1 cellular context compared by ENCODE assay signal in the genomic region with DNA sequence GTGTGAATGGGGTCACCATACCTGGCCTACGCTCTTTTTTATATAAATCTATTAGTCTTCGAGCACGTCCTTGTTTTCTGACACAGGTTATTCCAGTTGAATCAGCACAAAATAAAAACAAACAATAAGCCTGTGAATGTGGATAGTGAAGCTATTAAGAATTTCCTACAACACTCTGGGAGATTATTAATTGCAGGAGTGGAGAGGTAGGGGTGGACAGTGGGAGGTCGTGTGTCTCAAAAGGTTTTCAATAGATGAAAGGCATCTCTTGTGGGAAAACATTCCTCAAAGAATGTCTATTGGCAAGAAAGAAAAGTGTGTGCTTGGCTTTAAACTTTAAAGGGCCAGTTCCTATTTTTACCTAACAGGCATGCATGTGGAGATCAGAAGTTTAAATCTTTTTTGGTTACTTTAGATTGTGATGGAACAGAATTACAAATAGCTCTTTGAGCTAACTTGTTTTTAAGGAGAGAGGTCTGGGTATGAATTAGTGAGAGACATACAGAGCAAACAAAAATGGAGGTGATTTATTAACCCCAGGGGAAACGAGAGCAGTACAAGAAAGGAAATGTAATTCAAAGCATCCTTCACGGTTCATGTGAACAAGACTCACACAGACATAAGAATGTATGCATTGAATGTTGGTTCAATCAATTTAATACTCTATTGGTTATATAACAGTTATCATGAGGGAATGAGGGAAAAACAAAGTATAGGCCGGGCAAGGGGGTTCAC.
TF ChIP-seq lines count a peak whose summit lies in the region.

No MANE protein-coding gene starts in this region.

TF ChIP-seq in GM12878, 131 proteins besides CTCF, POLR2A, EP300 and RAD21:
- TF ChIP-seq, protein P1, sequence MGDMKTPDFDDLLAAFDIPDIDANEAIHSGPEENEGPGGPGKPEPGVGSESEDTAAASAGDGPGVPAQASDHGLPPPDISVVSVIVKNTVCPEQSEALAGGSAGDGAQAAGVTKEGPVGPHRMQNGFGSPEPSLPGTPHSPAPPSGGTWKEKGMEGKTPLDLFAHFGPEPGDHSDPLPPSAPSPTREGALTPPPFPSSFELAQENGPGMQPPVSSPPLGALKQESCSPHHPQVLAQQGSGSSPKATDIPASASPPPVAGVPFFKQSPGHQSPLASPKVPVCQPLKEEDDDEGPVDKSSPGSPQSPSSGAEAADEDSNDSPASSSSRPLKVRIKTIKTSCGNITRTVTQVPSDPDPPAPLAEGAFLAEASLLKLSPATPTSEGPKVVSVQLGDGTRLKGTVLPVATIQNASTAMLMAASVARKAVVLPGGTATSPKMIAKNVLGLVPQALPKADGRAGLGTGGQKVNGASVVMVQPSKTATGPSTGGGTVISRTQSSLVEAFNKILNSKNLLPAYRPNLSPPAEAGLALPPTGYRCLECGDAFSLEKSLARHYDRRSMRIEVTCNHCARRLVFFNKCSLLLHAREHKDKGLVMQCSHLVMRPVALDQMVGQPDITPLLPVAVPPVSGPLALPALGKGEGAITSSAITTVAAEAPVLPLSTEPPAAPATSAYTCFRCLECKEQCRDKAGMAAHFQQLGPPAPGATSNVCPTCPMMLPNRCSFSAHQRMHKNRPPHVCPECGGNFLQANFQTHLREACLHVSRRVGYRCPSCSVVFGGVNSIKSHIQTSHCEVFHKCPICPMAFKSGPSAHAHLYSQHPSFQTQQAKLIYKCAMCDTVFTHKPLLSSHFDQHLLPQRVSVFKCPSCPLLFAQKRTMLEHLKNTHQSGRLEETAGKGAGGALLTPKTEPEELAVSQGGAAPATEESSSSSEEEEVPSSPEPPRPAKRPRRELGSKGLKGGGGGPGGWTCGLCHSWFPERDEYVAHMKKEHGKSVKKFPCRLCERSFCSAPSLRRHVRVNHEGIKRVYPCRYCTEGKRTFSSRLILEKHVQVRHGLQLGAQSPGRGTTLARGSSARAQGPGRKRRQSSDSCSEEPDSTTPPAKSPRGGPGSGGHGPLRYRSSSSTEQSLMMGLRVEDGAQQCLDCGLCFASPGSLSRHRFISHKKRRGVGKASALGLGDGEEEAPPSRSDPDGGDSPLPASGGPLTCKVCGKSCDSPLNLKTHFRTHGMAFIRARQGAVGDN (IDR thresholded peaks at IDR 0.05): peak; percentile 80
- TF ChIP-seq HDGF (IDR thresholded peaks at IDR 0.05) (no peak), YBX1 (IDR thresholded peaks at IDR 0.05) (no peak), MEF2B (IDR thresholded peaks at IDR 0.05; ENCODE audit: partially characterized antibody, poor library complexity, severe bottlenecking) (peak; percentile 94), MEF2A (IDR thresholded peaks at IDR 0.05; ENCODE audit: insufficient read depth, low read depth, low read length) (no peak), CHD4 (IDR thresholded peaks at IDR 0.05) (no peak), ZNF24 (IDR thresholded peaks at IDR 0.05) (peak; percentile 47; the same call in 1 of the 2 replicates), SREBF1 (IDR thresholded peaks at IDR 0.05; ENCODE audit: low read length) (no peak)
- TF ChIP-seq, protein P2, sequence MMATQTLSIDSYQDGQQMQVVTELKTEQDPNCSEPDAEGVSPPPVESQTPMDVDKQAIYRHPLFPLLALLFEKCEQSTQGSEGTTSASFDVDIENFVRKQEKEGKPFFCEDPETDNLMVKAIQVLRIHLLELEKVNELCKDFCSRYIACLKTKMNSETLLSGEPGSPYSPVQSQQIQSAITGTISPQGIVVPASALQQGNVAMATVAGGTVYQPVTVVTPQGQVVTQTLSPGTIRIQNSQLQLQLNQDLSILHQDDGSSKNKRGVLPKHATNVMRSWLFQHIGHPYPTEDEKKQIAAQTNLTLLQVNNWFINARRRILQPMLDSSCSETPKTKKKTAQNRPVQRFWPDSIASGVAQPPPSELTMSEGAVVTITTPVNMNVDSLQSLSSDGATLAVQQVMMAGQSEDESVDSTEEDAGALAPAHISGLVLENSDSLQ (IDR thresholded peaks at IDR 0.05): peak; percentile 86
- TF ChIP-seq, protein P3, sequence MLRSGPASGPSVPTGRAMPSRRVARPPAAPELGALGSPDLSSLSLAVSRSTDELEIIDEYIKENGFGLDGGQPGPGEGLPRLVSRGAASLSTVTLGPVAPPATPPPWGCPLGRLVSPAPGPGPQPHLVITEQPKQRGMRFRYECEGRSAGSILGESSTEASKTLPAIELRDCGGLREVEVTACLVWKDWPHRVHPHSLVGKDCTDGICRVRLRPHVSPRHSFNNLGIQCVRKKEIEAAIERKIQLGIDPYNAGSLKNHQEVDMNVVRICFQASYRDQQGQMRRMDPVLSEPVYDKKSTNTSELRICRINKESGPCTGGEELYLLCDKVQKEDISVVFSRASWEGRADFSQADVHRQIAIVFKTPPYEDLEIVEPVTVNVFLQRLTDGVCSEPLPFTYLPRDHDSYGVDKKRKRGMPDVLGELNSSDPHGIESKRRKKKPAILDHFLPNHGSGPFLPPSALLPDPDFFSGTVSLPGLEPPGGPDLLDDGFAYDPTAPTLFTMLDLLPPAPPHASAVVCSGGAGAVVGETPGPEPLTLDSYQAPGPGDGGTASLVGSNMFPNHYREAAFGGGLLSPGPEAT (IDR thresholded peaks at IDR 0.05; ENCODE audit: low read depth): peak; percentile 43; the same call in 1 of the 2 replicates
- TF ChIP-seq, protein P4, sequence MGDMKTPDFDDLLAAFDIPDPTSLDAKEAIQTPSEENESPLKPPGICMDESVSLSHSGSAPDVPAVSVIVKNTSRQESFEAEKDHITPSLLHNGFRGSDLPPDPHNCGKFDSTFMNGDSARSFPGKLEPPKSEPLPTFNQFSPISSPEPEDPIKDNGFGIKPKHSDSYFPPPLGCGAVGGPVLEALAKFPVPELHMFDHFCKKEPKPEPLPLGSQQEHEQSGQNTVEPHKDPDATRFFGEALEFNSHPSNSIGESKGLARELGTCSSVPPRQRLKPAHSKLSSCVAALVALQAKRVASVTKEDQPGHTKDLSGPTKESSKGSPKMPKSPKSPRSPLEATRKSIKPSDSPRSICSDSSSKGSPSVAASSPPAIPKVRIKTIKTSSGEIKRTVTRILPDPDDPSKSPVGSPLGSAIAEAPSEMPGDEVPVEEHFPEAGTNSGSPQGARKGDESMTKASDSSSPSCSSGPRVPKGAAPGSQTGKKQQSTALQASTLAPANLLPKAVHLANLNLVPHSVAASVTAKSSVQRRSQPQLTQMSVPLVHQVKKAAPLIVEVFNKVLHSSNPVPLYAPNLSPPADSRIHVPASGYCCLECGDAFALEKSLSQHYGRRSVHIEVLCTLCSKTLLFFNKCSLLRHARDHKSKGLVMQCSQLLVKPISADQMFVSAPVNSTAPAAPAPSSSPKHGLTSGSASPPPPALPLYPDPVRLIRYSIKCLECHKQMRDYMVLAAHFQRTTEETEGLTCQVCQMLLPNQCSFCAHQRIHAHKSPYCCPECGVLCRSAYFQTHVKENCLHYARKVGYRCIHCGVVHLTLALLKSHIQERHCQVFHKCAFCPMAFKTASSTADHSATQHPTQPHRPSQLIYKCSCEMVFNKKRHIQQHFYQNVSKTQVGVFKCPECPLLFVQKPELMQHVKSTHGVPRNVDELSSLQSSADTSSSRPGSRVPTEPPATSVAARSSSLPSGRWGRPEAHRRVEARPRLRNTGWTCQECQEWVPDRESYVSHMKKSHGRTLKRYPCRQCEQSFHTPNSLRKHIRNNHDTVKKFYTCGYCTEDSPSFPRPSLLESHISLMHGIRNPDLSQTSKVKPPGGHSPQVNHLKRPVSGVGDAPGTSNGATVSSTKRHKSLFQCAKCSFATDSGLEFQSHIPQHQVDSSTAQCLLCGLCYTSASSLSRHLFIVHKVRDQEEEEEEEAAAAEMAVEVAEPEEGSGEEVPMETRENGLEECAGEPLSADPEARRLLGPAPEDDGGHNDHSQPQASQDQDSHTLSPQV (IDR thresholded peaks at IDR 0.05): 0 out of 2 replicates have a peak, but pooled peaks have one; percentile 33
